In genomic region chr1:217924924-217925323, GRCh38 we compare ENCODE assay signal across 21 cellular contexts.
A peak's percentile ranks its signal among the peaks of the same experiment; 100 is the strongest.
DNase-seq lines count a peak whose midpoint lies in the region; ATAC-seq and TF ChIP-seq lines count a peak whose summit lies in the region.
"Had no signal": no experiment of that assay in that cellular context is flagged by ENCODE, and none has a peak within 500 bp of the region (broad histone marks: within the 10 kb centered on the region; RNA-seq: fewer than 3 reads in every experiment).

No MANE protein-coding gene starts in this region.

- no peak for ATAC-seq in GM18858 (IDR thresholded peaks at IDR 0.05; ENCODE audit: unreplicated experiment)
- ATAC-seq: A549, HCT116 had no signal

- no peak overlapping the region; the same call in 1 of the 2 replicates for H3K4me3 ChIP-seq in H7 (ENCODE audit: insufficient read depth, low read depth, low read length)
- peak overlapping the region in 48 of 59 donors; percentile 0 to 59 (median 35) for H3K4me3 ChIP-seq in dorsolateral prefrontal cortex
- H3K4me3 ChIP-seq: A549, SJSA1 had no signal

- no peaks in the 10 kb centered on the region for H3K27me3 ChIP-seq in H7 (ENCODE audit: control insufficient read depth, insufficient read depth, low read length)
- H3K27me3 ChIP-seq in dorsolateral prefrontal cortex = peaks cover 0 to 42% (median 6%) of the 10 kb centered on the region in 45 donors

- peak overlapping the region in 17 of 59 donors; percentile 8 to 69 (median 32) for H3K27ac ChIP-seq in dorsolateral prefrontal cortex
- H3K27ac ChIP-seq: A549, SJSA1 had no signal

- in situ Hi-C loops in ACHN (cut with HindIII; ENCODE audit: low pct_ligation_motif_present, low pct_unique_long_range_greater_than_20kb, low sequenced_read_pairs) = no loop called here

- TF ChIP-seq CTCF in dorsolateral prefrontal cortex (IDR thresholded peaks at IDR 0.05 in 54 of 56, conservative IDR thresholded peaks at IDR 0.05 in 2 of 56; ENCODE audit: low read depth in 1 of 56, partially characterized antibody in 56 of 56) = no peak

- H3K36me3 ChIP-seq in H7 (replicated peaks; ENCODE audit: control insufficient read depth, insufficient read depth, low read length) = no peaks in the 10 kb centered on the region
- H3K36me3 ChIP-seq: SJSA1 had no signal

- DNase-seq in ACHN = peak; percentile 50
- DNase-seq in H7 = peak; percentile 35
- peak in 3 of 10 donors; percentile 10 to 48 (median 29) for DNase-seq in dorsolateral prefrontal cortex
- DNase-seq in islet precursor cell = peak; percentile 62
- DNase-seq in midbrain (lab: John Stamatoyannopoulos, UW) = no peak
- no peak for DNase-seq in activated gamma-delta T cell treated with Interleukin-2 at 50 U/mL for 16 hours
- no peak for DNase-seq in AG20443 (ENCODE audit: low spot score)
- DNase-seq: AML-193; CD4-positive, CD25-positive, alpha-beta regulatory T cell; DMS 273 treated with DMSO at 0.1 percent for 48 hours; MV-4-11; NCI-H1436; NCI-H2029 treated with DMSO at 0.1 percent for 48 hours; NCI-H69; NK-92 treated with Interleukin-12 subunit alpha and Interleukin-12 subunit beta, amount 100 ng/mL, for 24 hours; OCI-M1; RPMI8226 had no signal

- intact Hi-C loops in dorsolateral prefrontal cortex (cut with DNase I) = no loop called here

Comparison
In these comparisons a context has a peak if more than half of its experiments do, and no peak if none do; other contexts are left out.
1. DNase-seq: peak in ACHN (single experiment), H7 (single experiment) and islet precursor cell (single experiment); none in midbrain (single experiment), activated gamma-delta T cell treated with Interleukin-2 at 50 U/mL for 16 hours (single experiment) and AG20443 (single experiment).